8 cellular contexts compared by ENCODE assay signal in genomic region chr10:31031666-31032514, GRCh38. TPM values are rescaled to one million over a fixed set of nuclear protein-coding genes. Genes with fewer than 3 reads are reported as not detected.
A peak's percentile ranks its signal among the peaks of the same experiment; 100 is the strongest.
DNase-seq lines count a peak whose midpoint lies in the region; ATAC-seq and TF ChIP-seq lines count a peak whose summit lies in the region.

ZNF438 (minus strand) TSS chr10:31031865; CDS start chr10:30877034, 154,831 bp downstream.

- H3K27me3 Mint-ChIP-seq in CD4-positive, CD25-positive, alpha-beta regulatory T cell = peaks cover 6% of the 10 kb centered on the region

- H3K9me3 Mint-ChIP-seq in CD4-positive, CD25-positive, alpha-beta regulatory T cell = peaks cover 0 to 2% (median 0%) of the 10 kb centered on the region in 7 donors

- intact Hi-C loops in lower leg skin (cut with DNase I; ENCODE audit: low total_unique reads) = no loop called here

- H3K27me3 ChIP-seq in CD4-positive, CD25-positive, alpha-beta regulatory T cell (ENCODE audit: control insufficient read depth, insufficient read depth, low read length) = no peaks in the 10 kb centered on the region

- H3K36me3 ChIP-seq in CD4-positive, CD25-positive, alpha-beta regulatory T cell (ENCODE audit: control insufficient read depth, insufficient read depth, low read length) = no peaks in the 10 kb centered on the region

- peak within 1 kb of the TSS; percentile 96 for H3K27ac ChIP-seq in CD4-positive, CD25-positive, alpha-beta regulatory T cell (ENCODE audit: insufficient read depth, low read length, poor library complexity, severe bottlenecking)

- WGBS in lower leg skin, 2 donors = 1% methylated on average over 41 to 73 of the region's 74 CpGs

- ATAC-seq in CD4-positive, CD25-positive, alpha-beta regulatory T cell (ENCODE audit: low read depth in 2 of 2) = peak; percentile 82 to 83
- ATAC-seq in GM19372 (IDR thresholded peaks at IDR 0.05; ENCODE audit: low read depth, unreplicated experiment) (peak; percentile 80), HG03521 (IDR thresholded peaks at IDR 0.05; ENCODE audit: unreplicated experiment) (peak; percentile 86)

- peak in 1 of 3 donors; percentile 39 for TF ChIP-seq CTCF in lower leg skin (IDR thresholded peaks at IDR 0.05)

- H3K4me1 ChIP-seq in CD4-positive, CD25-positive, alpha-beta regulatory T cell (ENCODE audit: control insufficient read depth, insufficient read depth, low read length, poor library complexity, severe bottlenecking) = peaks cover 12% of the 10 kb centered on the region

- peak within 1 kb of the TSS; percentile 91 to 97 (median 94) for H3K4me3 Mint-ChIP-seq in CD4-positive, CD25-positive, alpha-beta regulatory T cell

- H3K36me3 Mint-ChIP-seq in CD4-positive, CD25-positive, alpha-beta regulatory T cell = no peaks in the 10 kb centered on the region

- peak within 1 kb of the TSS; percentile 74 for H3K4me3 ChIP-seq in CD4-positive, CD25-positive, alpha-beta regulatory T cell (ENCODE audit: low read depth, low read length)
- peak within 1 kb of the TSS; percentile 46 for H3K4me3 ChIP-seq in lower leg skin (ENCODE audit: low read depth, poor library complexity, severe bottlenecking)

- peak in 1 of 2 donors; percentile 34 for TF ChIP-seq POLR2A in lower leg skin (IDR thresholded peaks at IDR 0.05)

- no peaks in the 10 kb centered on the region for H3K9me3 ChIP-seq in CD4-positive, CD25-positive, alpha-beta regulatory T cell (ENCODE audit: control insufficient read depth in 2 of 2, low read length in 2 of 2)

- peak within 1 kb of the TSS; percentile 97 to 99 (median 98) for H3K27ac Mint-ChIP-seq in CD4-positive, CD25-positive, alpha-beta regulatory T cell

- peaks cover 0 to 27% (median 12%) of the 10 kb centered on the region in 4 donors for H3K4me1 Mint-ChIP-seq in CD4-positive, CD25-positive, alpha-beta regulatory T cell

- DNase-seq in CD4-positive, CD25-positive, alpha-beta regulatory T cell = peak; percentile 91 to 96 (median 92)
- DNase-seq in NCI-H748 (lab: John Stamatoyannopoulos, UW; ENCODE audit: unreplicated experiment) = peak; percentile 84
- peak; percentile 91 to 93 for DNase-seq in activated CD4-positive, alpha-beta T cell treated with anti-CD3 and anti-CD28 coated beads, Interleukin-2, amount 50 U/mL, for 4 hours
- DNase-seq in dermis blood vessel endothelial cell = peak; percentile 97
- DNase-seq in lower leg skin (ENCODE audit: low spot score in 2 of 2) = peak; percentile 96 to 99
- DNase-seq in stimulated activated CD4-positive, alpha-beta T cell treated with anti-CD3 and anti-CD28 coated beads, Interleukin-4, amount 100 ng/mL, for 4 hours = peak; percentile 93 to 95

RNA-seq across cellular contexts. Expression of gene ZNF438, which starts in this region (rescaled TPM):
- total RNA-seq in CD4-positive, CD25-positive, alpha-beta regulatory T cell = 3.4 TPM
- polyA plus RNA-seq in CD4-positive, CD25-positive, alpha-beta regulatory T cell = 1 to 10 TPM; 1.6 to 5.1 (median 3.2) TPM
- 2.6 and 3.9 TPM in 2 replicates for total RNA-seq in dermis blood vessel endothelial cell
- total RNA-seq in lower leg skin = 10 to 100 TPM in 1 of 4 donors, 1 to 10 TPM in 3; 7.7 to 11.2 (median 8.7) TPM

Comparison
In these comparisons a context has a peak if more than half of its experiments do, and no peak if none do; other contexts are left out.
1. Peak in every context shown above with its lines: DNase-seq, ATAC-seq, H3K4me3 ChIP-seq and H3K27ac ChIP-seq.